Comparison of ENCODE assay signal across 17 cellular contexts in the genomic region with DNA sequence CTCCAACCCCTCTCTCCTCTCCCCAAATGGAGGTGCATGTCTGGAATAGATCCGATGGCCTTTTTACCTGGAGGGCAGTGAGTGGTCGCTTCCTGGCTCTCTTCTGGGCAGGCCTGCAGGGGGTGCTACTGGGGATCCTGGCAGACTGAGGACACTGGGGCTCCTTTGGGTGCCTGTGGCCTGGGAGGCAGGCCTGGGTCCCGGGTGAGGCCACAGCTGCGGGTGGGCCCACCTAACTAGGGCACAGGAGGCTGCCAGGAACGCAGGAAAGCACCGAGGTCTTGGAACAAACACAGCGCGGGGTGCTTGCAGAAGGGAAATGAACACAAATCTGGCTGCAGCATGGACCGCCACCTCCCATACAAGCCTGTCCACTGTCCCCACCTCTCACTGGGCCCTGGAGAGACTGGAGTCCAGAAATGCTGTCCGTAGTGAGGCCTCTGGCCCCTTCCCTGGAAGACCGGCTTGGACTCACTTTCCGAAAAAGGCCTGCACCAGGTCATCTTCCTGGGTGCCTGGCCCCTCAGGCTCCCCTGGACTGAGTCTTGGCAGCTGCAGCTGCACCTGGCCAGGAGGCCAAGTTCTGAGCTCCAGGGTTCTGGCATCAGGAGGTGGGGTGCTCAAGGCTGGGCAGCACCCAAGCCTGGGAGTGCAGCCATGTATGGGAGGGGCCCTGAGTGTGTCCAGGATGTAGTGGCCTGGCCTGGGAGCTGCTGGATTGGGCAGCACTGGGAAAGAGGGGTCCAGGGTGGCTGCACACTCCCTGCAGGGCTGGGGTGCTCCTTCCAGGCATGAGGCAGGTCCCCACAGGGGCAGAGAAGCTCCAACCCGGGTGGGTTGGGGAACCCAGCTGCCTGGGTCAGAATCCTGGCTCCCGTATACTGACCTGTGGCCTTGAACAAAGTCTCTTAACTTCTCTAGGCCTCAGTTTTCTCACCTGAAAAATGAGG.
DNase-seq lines count a peak whose midpoint lies in the region; ATAC-seq, FAIRE-seq and TF ChIP-seq lines count a peak whose summit lies in the region.
"Had no signal": no experiment of that assay in that cellular context is flagged by ENCODE, and none has a peak within 500 bp of the region (broad histone marks: within the 10 kb centered on the region; RNA-seq: fewer than 3 reads in every experiment).

No MANE protein-coding gene starts in this region.

- H3K27ac ChIP-seq in GM23338 (ENCODE audit: low read depth), result no peak overlapping the region
- H3K27ac ChIP-seq in GM12878 (ENCODE audit: control insufficient read depth, insufficient read depth), result no peak overlapping the region
- no peak overlapping the region for H3K27ac ChIP-seq in lower lobe of right lung
- no peak overlapping the region for H3K27ac ChIP-seq in mesendoderm (ENCODE audit: low read depth, low read length)
- H3K27ac ChIP-seq in SJCRH30, result no peak overlapping the region
- H3K27ac ChIP-seq: thoracic aorta had no signal

- RAD21 ChIA-PET in GM12878 (lab: Charles Lee; ENCODE audit: unreplicated experiment), result interaction anchor here (0.7 kb wide), 1 partner anchor 19 kb away, joined by 3 read pairs; no protein-coding TSS in a partner anchor

- SMC1A ChIA-PET in GM12878 (lab: Charles Lee; ENCODE audit: uncharacterized antibody, unreplicated experiment), result no interaction called here

- H3K27me3 ChIP-seq in BE2C, result no peaks in the 10 kb centered on the region
- H3K27me3 ChIP-seq in GM23338 (ENCODE audit: insufficient read depth), result no peaks in the 10 kb centered on the region
- no peaks in the 10 kb centered on the region; a peak in 1 of 4 replicates for H3K27me3 ChIP-seq in GM12878 (replicated peaks in 1 of 2; ENCODE audit: control insufficient read depth in 2 of 2, insufficient read depth in 2 of 2, low read length in 1 of 2)
- H3K27me3 ChIP-seq in lower lobe of right lung (ENCODE audit: low read depth), result no peaks in the 10 kb centered on the region
- H3K27me3 ChIP-seq in mesendoderm (ENCODE audit: insufficient read depth, low read length, poor library complexity), result no peaks in the 10 kb centered on the region
- no peaks in the 10 kb centered on the region for H3K27me3 ChIP-seq in SJCRH30

- H3K9me3 ChIP-seq in BE2C (no peaks in the 10 kb centered on the region), GM12878 (replicated peaks; ENCODE audit: control insufficient read depth, insufficient read depth, low read length) (no peaks in the 10 kb centered on the region), lower lobe of right lung (no peaks in the 10 kb centered on the region), SJCRH30 (replicated peaks) (no peaks in the 10 kb centered on the region)
- H3K9me3 ChIP-seq: thoracic aorta had no signal

- 46% methylated on average over 14 of the region's 14 CpGs for WGBS in GM12878 (ENCODE audit: insufficient coverage, insufficient replicate concordance, low lambda C conversion rate, missing lambda C conversion rate)
- no CpG with 5 or more reads among the region's 14 CpGs for WGBS in mesendoderm (ENCODE audit: extremely low coverage, insufficient coverage, low lambda C conversion rate)

- H4K20me1 ChIP-seq in GM23338 (replicated peaks; ENCODE audit: insufficient read depth) (no peaks in the 10 kb centered on the region), GM12878 (ENCODE audit: control insufficient read depth, insufficient read depth) (no peaks in the 10 kb centered on the region)

- H3K4me3 ChIP-seq in BE2C (ENCODE audit: low read depth, low read length) (no peak overlapping the region), GM23338 (no peak overlapping the region), GM12878 (no peak overlapping the region), lower lobe of right lung (no peak overlapping the region), mesendoderm (ENCODE audit: low read length) (no peak overlapping the region), SJCRH30 (no peak overlapping the region)
- H3K4me3 ChIP-seq: thoracic aorta had no signal

- TF ChIP-seq CTCF in BE2C (IDR thresholded peaks at IDR 0.05; ENCODE audit: low read depth, low read length) (peak; percentile 36), GM23338 (conservative IDR thresholded peaks at IDR 0.05; ENCODE audit: low read depth in 2 of 2) (peak; percentile 42 to 55), GM12878 (IDR thresholded peaks at IDR 0.05 in 2 of 3, conservative IDR thresholded peaks at IDR 0.05 in 1 of 3; ENCODE audit: control insufficient read depth in 2 of 3, extremely low read depth in 1 of 3, insufficient read depth in 1 of 3, low read depth in 3 of 3, low read length in 3 of 3) (0 out of 6 replicates have a peak, but pooled peaks of 2 of the 3 experiments have one; percentile 3 to 10), lower lobe of right lung (IDR thresholded peaks at IDR 0.05) (no peak), endothelial cell (IDR thresholded peaks at IDR 0.05; ENCODE audit: unreplicated experiment) (no peak)

- TF ChIP-seq EP300 in GM12878 (IDR thresholded peaks at IDR 0.05; ENCODE audit: borderline replicate concordance in 1 of 2, control insufficient read depth in 1 of 2, low read depth in 2 of 2, low read length in 2 of 2), result no peak

- no peak overlapping the region for H3K23ac ChIP-seq in mesendoderm (ENCODE audit: low read length)

- H2AFZ ChIP-seq in GM23338 (no peak overlapping the region), GM12878 (ENCODE audit: control insufficient read depth, low read depth, low read length) (no peak overlapping the region)

- H3K4me2 ChIP-seq in GM23338 (no peak overlapping the region), GM12878 (ENCODE audit: control insufficient read depth, insufficient read depth) (no peak overlapping the region), mesendoderm (ENCODE audit: low read length) (no peak overlapping the region)

- H2BK120ac ChIP-seq in mesendoderm (ENCODE audit: low read depth, low read length), result no peak overlapping the region

- no peaks in the 10 kb centered on the region for H3F3A ChIP-seq in GM23338 (replicated peaks; ENCODE audit: low read depth)

- H3K18ac ChIP-seq in mesendoderm (ENCODE audit: low read length), result no peak overlapping the region

- no peak overlapping the region for H4K8ac ChIP-seq in mesendoderm (ENCODE audit: low read depth, low read length)

- no peak for TF ChIP-seq POLR2A in GM12878 (IDR thresholded peaks at IDR 0.05; ENCODE audit: low read depth, low read length)

- no peak overlapping the region for H3K4ac ChIP-seq in mesendoderm (ENCODE audit: low read depth, low read length)

- H3K9ac ChIP-seq in GM12878 (ENCODE audit: control insufficient read depth, insufficient read depth, low read length), result no peak overlapping the region
- H3K9ac ChIP-seq in mesendoderm (ENCODE audit: low read length), result no peak overlapping the region

- H3K9me2 ChIP-seq in GM23338 (ENCODE audit: insufficient read depth), result no peaks in the 10 kb centered on the region

- 0 out of 3 replicates have a peak, but pooled peaks cover 3% of the 10 kb centered on the region for H3K9me3 Mint-ChIP-seq in GM23338
- no peaks in the 10 kb centered on the region for H3K9me3 Mint-ChIP-seq in endothelial cell (ENCODE audit: unreplicated experiment)

- no peak overlapping the region for H2AK5ac ChIP-seq in mesendoderm (ENCODE audit: low read length)

- CTCF ChIA-PET in GM12878 (lab: Yijun Ruan, JAX), result interaction anchor here (1.1 kb wide), 1 partner anchor 21 kb away, joined by 3 read pairs; no protein-coding TSS in a partner anchor

- no peak overlapping the region for H3K56ac ChIP-seq in mesendoderm (ENCODE audit: low read length)

- H3K4me1 ChIP-seq in BE2C, result no peaks in the 10 kb centered on the region
- no peaks in the 10 kb centered on the region for H3K4me1 ChIP-seq in GM23338 (ENCODE audit: insufficient read depth)
- peaks cover 8% of the 10 kb centered on the region; the same call in 1 of the 2 replicates for H3K4me1 ChIP-seq in GM12878 (ENCODE audit: control insufficient read depth, insufficient read depth, low read length)
- H3K4me1 ChIP-seq in lower lobe of right lung, result peaks cover 10% of the 10 kb centered on the region
- no peaks in the 10 kb centered on the region for H3K4me1 ChIP-seq in mesendoderm (ENCODE audit: control insufficient read depth, low read depth, low read length)
- H3K4me1 ChIP-seq in SJCRH30, result no peaks in the 10 kb centered on the region

- POLR2A ChIA-PET in GM12878 (lab: Charles Lee), result no interaction called here

- H3K79me2 ChIP-seq in GM23338 (replicated peaks; ENCODE audit: insufficient read depth), result no peaks in the 10 kb centered on the region
- no peaks in the 10 kb centered on the region for H3K79me2 ChIP-seq in GM12878 (ENCODE audit: control insufficient read depth, insufficient read depth, low read length)
- no peaks in the 10 kb centered on the region for H3K79me2 ChIP-seq in mesendoderm (ENCODE audit: control insufficient read depth, insufficient read depth, low read length)

- DNase-seq in BE2C (no peak), GM23338 (ENCODE audit: low spot score) (no peak), GM12878 (ENCODE audit: low read depth, low spot score) (no peak), lower lobe of right lung (no peak), mesendoderm (no peak), SJCRH30 (no peak), endothelial cell (ENCODE audit: low spot score) (no peak)
- DNase-seq: activated T-cell treated with anti-CD3 and anti-CD28 coated beads, Interleukin-2, amount 50 U/mL, for 48 hours; caudate nucleus; effector CD4-positive, alpha-beta T cell; hypothalamus; NCI-H187; NCI-H510A; occipital lobe; stimulated activated CD4-positive, alpha-beta T cell treated with anti-CD3 and anti-CD28 coated beads, Interleukin-4, amount 100 ng/mL, for 24 hours had no signal

- ATAC-seq in GM23338, result peak; percentile 49
- ATAC-seq in GM12878, result no peak
- peak; percentile 7 to 19 for ATAC-seq in lower lobe of right lung
- no peak for ATAC-seq in HG03432 (IDR thresholded peaks at IDR 0.05; ENCODE audit: unreplicated experiment)

- no peak for FAIRE-seq in GM12878 (lab: Jason Lieb, UNC)

- H4K5ac ChIP-seq in mesendoderm (ENCODE audit: low read length), result no peak overlapping the region

- TF ChIP-seq RAD21 in GM12878 (IDR thresholded peaks at IDR 0.05; ENCODE audit: insufficient read depth, low read depth, low read length), result no peak

- H3K36me3 Mint-ChIP-seq in GM23338 (ENCODE audit: low read depth), result no peaks in the 10 kb centered on the region
- H3K36me3 Mint-ChIP-seq in endothelial cell (ENCODE audit: low read depth, unreplicated experiment), result no peaks in the 10 kb centered on the region

- intact Hi-C loops in GM12878 (cut with micrococcal nuclease; ENCODE audit: unreplicated experiment), result no loop called here
- intact Hi-C loops in lower lobe of right lung (cut with DNase I), result no loop called here

- H2BK5ac ChIP-seq in mesendoderm (ENCODE audit: low read length), result no peak overlapping the region

- H3K4me3 Mint-ChIP-seq in GM23338, result no peak overlapping the region
- no peak overlapping the region for H3K4me3 Mint-ChIP-seq in endothelial cell (ENCODE audit: unreplicated experiment)

- H3K79me1 ChIP-seq in mesendoderm (ENCODE audit: low read length), result no peaks in the 10 kb centered on the region

- H3K27ac Mint-ChIP-seq in GM23338, result no peak overlapping the region
- H3K27ac Mint-ChIP-seq in endothelial cell (ENCODE audit: unreplicated experiment), result no peak overlapping the region

- BruUV-seq in GM12878 (replicated peaks; lab: Mats Ljungman, UMichigan), result no TSS peak

- in situ Hi-C loops in GM12878 (cut with MboI), result no loop called here

- H3K36me3 ChIP-seq in BE2C (no peaks in the 10 kb centered on the region), GM23338 (ENCODE audit: insufficient read depth) (no peaks in the 10 kb centered on the region), GM12878 (ENCODE audit: control insufficient read depth in 2 of 2, insufficient read depth in 2 of 2, low read length in 1 of 2) (no peaks in the 10 kb centered on the region), lower lobe of right lung (no peaks in the 10 kb centered on the region), mesendoderm (ENCODE audit: control insufficient read depth, insufficient read depth, low read length) (no peaks in the 10 kb centered on the region), SJCRH30 (no peaks in the 10 kb centered on the region)
- H3K36me3 ChIP-seq: thoracic aorta had no signal

- H3K4me1 Mint-ChIP-seq in GM23338, result peaks cover 17% of the 10 kb centered on the region
- no peaks in the 10 kb centered on the region for H3K4me1 Mint-ChIP-seq in endothelial cell (ENCODE audit: unreplicated experiment)

- peaks cover 15% of the 10 kb centered on the region for H3K27me3 Mint-ChIP-seq in GM23338 (ENCODE audit: insufficient read depth, low read depth, poor library complexity)
- H3K27me3 Mint-ChIP-seq in endothelial cell (ENCODE audit: unreplicated experiment), result peaks cover 8% of the 10 kb centered on the region

- H2BK15ac ChIP-seq in mesendoderm (replicated peaks; ENCODE audit: low read depth), result no peak overlapping the region

Comparison
In these comparisons a context has a peak if more than half of its experiments do, and no peak if none do; other contexts are left out.
1. CTCF ChIP-seq: peak in BE2C (single experiment), GM23338 (2 of 2) and GM12878 (2 of 3); none in lower lobe of right lung (single experiment) and endothelial cell (single experiment).
2. ATAC-seq: peak in GM23338 (single experiment) and lower lobe of right lung (2 of 2); none in GM12878 (single experiment) and HG03432 (single experiment).